10 cellular contexts compared by ENCODE assay signal in the genomic region with DNA sequence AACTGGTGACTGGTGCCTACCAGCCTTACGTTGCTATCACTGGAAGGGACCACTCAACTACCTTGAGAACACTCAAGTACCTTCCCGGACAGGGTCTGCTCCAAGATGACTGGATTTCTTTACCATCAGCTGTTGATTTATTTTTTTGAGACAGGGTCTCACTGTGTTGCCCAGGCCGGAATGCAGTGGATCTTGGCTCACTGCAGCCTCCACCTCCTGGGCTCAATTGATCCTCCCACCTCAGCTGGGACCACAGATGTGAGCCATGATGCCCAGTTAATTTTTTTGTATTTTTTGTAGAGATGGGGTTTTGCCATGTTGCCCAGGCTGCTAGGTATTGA. TPM values are rescaled to one million over a fixed set of nuclear protein-coding genes. Genes with fewer than 3 reads are reported as not detected.
A peak's percentile ranks its signal among the peaks of the same experiment; 100 is the strongest.
DNase-seq lines count a peak whose midpoint lies in the region; ATAC-seq and TF ChIP-seq lines count a peak whose summit lies in the region.
"Had no signal": no experiment of that assay in that cellular context is flagged by ENCODE, and none has a peak within 500 bp of the region (broad histone marks: within the 10 kb centered on the region; RNA-seq: fewer than 3 reads in every experiment).

No MANE protein-coding gene starts in this region.

- H3K4ac ChIP-seq in neuronal stem cell (ENCODE audit: low read length), result no peak overlapping the region

- no peak overlapping the region for H4K91ac ChIP-seq in neuronal stem cell (ENCODE audit: low read depth, low read length, poor library complexity)

- H3K4me1 ChIP-seq in cardiac muscle cell (ENCODE audit: low read depth), result peaks cover 16% of the 10 kb centered on the region
- H3K4me1 ChIP-seq in neuronal stem cell (ENCODE audit: control insufficient read depth in 2 of 2, insufficient read depth in 1 of 2, low read depth in 1 of 2, low read length in 2 of 2), result peaks cover 11 to 18% of the 10 kb centered on the region in 2 donors
- peaks cover 3% of the 10 kb centered on the region in 2 donors for H3K4me1 ChIP-seq in aorta (ENCODE audit: control insufficient read depth in 1 of 2, insufficient read depth in 2 of 2, low read length in 2 of 2)

- H3K4me3 Mint-ChIP-seq in effector memory CD8-positive, alpha-beta T cell, result no peak overlapping the region

- intact Hi-C loops in left ventricle myocardium superior (cut with micrococcal nuclease), result no loop called here
- intact Hi-C loops in aorta (cut with DNase I), result loop anchor here in 1 of 2 donors (2.0 kb wide), 2 partner anchors 15 to 45 kb away; a partner anchor contains a TSS

- H2BK15ac ChIP-seq in neuronal stem cell (ENCODE audit: low read length), result peak overlapping the region; percentile 38

- H4K8ac ChIP-seq in neuronal stem cell (ENCODE audit: low read depth, low read length), result no peak overlapping the region

- H2AK5ac ChIP-seq in neuronal stem cell (ENCODE audit: low read depth, low read length), result peak overlapping the region; percentile 15

- no peak overlapping the region for H3K4me3 ChIP-seq in cardiac muscle cell
- no peak overlapping the region for H3K4me3 ChIP-seq in neuronal stem cell (ENCODE audit: low read length in 2 of 2)
- no peak overlapping the region for H3K4me3 ChIP-seq in aorta (ENCODE audit: low read length in 2 of 2)

- H3K9me3 ChIP-seq in cardiac muscle cell (ENCODE audit: low read depth) (no peaks in the 10 kb centered on the region), neuronal stem cell (replicated peaks in 1 of 2; ENCODE audit: control insufficient read depth in 2 of 2, insufficient read depth in 1 of 2, low read depth in 1 of 2, low read length in 2 of 2) (peaks cover 0 to 2% of the 10 kb centered on the region in 2 donors), aorta (ENCODE audit: control insufficient read depth, low read length) (no peaks in the 10 kb centered on the region)
- H3K9me3 ChIP-seq: SJCRH30 had no signal

- no peak overlapping the region for H2AFZ ChIP-seq in neuronal stem cell (ENCODE audit: low read length)

- no peak overlapping the region for H3K4me2 ChIP-seq in neuronal stem cell (ENCODE audit: insufficient read depth, low read length, poor library complexity, severe bottlenecking)

- H3K36me3 ChIP-seq in cardiac muscle cell (peaks cover 2% of the 10 kb centered on the region), neuronal stem cell (replicated peaks in 1 of 2; ENCODE audit: control insufficient read depth in 2 of 2, insufficient read depth in 2 of 2, low read length in 2 of 2) (peaks cover 9 to 16% of the 10 kb centered on the region in 2 donors), aorta (ENCODE audit: control insufficient read depth in 1 of 2, insufficient read depth in 2 of 2, low read length in 1 of 2) (no peaks in the 10 kb centered on the region)

- peaks cover 8% of the 10 kb centered on the region for H3K36me3 Mint-ChIP-seq in effector memory CD8-positive, alpha-beta T cell (ENCODE audit: insufficient read depth)

- DNase-seq in cardiac muscle cell (ENCODE audit: low read depth in 1 of 2, low spot score in 1 of 2) (no peak), left ventricle myocardium superior (no peak), neuronal stem cell (ENCODE audit: low spot score) (no peak), aorta (no peak), putamen (ENCODE audit: low spot score) (no peak)
- no peak for DNase-seq in effector memory CD8-positive, alpha-beta T cell
- DNase-seq in NK-92 treated with Interleukin-12 subunit alpha and Interleukin-12 subunit beta, amount 100 ng/mL, for 24 hours (lab: John Stamatoyannopoulos, UW), result no peak

- H3K18ac ChIP-seq in neuronal stem cell (ENCODE audit: low read length), result no peak overlapping the region

- H3K9me3 Mint-ChIP-seq in effector memory CD8-positive, alpha-beta T cell, result no peaks in the 10 kb centered on the region

- H2BK120ac ChIP-seq in neuronal stem cell (ENCODE audit: low read depth, low read length), result no peak overlapping the region

- WGBS in neuronal stem cell (ENCODE audit: extremely low coverage in 2 of 2, insufficient read length in 2 of 2, insufficient replicate concordance in 1 of 2), 2 donors, result no CpG with 5 or more reads among the region's 3 CpGs
- 66 to 69% methylated on average over 3 of the region's 3 CpGs for WGBS in aorta, 2 donors

- H3K4me1 Mint-ChIP-seq in effector memory CD8-positive, alpha-beta T cell (ENCODE audit: low read depth in 2 of 2), result peaks cover 7 to 9% of the 10 kb centered on the region in 2 donors

- no peak overlapping the region for H2BK12ac ChIP-seq in neuronal stem cell (ENCODE audit: low read length)

- H3K27me3 Mint-ChIP-seq in effector memory CD8-positive, alpha-beta T cell, result peaks cover 0 to 3% of the 10 kb centered on the region in 2 donors

- no peak overlapping the region for H3K14ac ChIP-seq in neuronal stem cell (ENCODE audit: low read length)

- peak overlapping the region; percentile 98 for H3K27ac ChIP-seq in cardiac muscle cell
- peak overlapping the region; percentile 74 for H3K27ac ChIP-seq in neuronal stem cell (replicated peaks; ENCODE audit: low read length)
- peak overlapping the region; percentile 9 to 53 for H3K27ac ChIP-seq in aorta (ENCODE audit: low read depth in 1 of 2, low read length in 2 of 2)

- no peak overlapping the region for H2BK5ac ChIP-seq in neuronal stem cell (ENCODE audit: low read length)

- no peak overlapping the region for H3K23ac ChIP-seq in neuronal stem cell (ENCODE audit: low read depth, low read length, poor library complexity)

- no peak for TF ChIP-seq CTCF in cardiac muscle cell (IDR thresholded peaks at IDR 0.05; ENCODE audit: low read depth, low read length)

- peak overlapping the region; percentile 87 for H3K27ac Mint-ChIP-seq in effector memory CD8-positive, alpha-beta T cell

- no peak overlapping the region for H3K9ac ChIP-seq in neuronal stem cell (ENCODE audit: low read depth, low read length, poor library complexity)

- no peak for ATAC-seq in left ventricle myocardium superior
- ATAC-seq in effector memory CD8-positive, alpha-beta T cell (replicated peaks), result no peak
- peak; percentile 10 for ATAC-seq in aorta (ENCODE audit: low FRiP score)
- ATAC-seq in HG02973 (IDR thresholded peaks at IDR 0.05; ENCODE audit: unreplicated experiment), result no peak
- ATAC-seq: esophagus mucosa had no signal

- H3K79me1 ChIP-seq in neuronal stem cell (ENCODE audit: low read depth, low read length), result no peaks in the 10 kb centered on the region

- H3K27me3 ChIP-seq in cardiac muscle cell, result no peaks in the 10 kb centered on the region
- H3K27me3 ChIP-seq in neuronal stem cell (ENCODE audit: control insufficient read depth in 3 of 3, insufficient read depth in 3 of 3, low read depth in 1 of 3, low read length in 3 of 3), result no peaks in the 10 kb centered on the region
- H3K27me3 ChIP-seq in aorta (ENCODE audit: control insufficient read depth in 1 of 2, insufficient read depth in 2 of 2, low read length in 1 of 2), result no peaks in the 10 kb centered on the region
- H3K27me3 ChIP-seq: SJCRH30 had no signal

RNA-seq across cellular contexts. Expression of a gene that starts 45.2 kb away (rescaled TPM):
- 45.7 and 64.4 TPM in 2 replicates for total RNA-seq in cardiac muscle cell
- polyA plus RNA-seq in cardiac muscle cell, result 20.3 and 24.7 TPM in 2 replicates
- total RNA-seq in left ventricle myocardium superior, result 9.5 TPM
- 35.6 TPM for polyA plus RNA-seq in neuronal stem cell (2013, experiment 1 of 2)
- polyA plus RNA-seq in neuronal stem cell (2013, experiment 2 of 2), result 35.2 TPM
- 10 to 100 TPM; 50.5 to 70.6 TPM for total RNA-seq in aorta
- polyA plus RNA-seq in aorta, result 10 to 100 TPM; 10.0 to 20.3 TPM

RNA-seq across cellular contexts. Expression of a gene that starts 57.5 kb away (rescaled TPM):
- total RNA-seq in cardiac muscle cell (15.5 and 19.5 TPM in 2 replicates), left ventricle myocardium superior (9.7 TPM), aorta (10 to 100 TPM; 11.6 to 16.3 TPM)
- polyA plus RNA-seq in cardiac muscle cell (16.8 and 22.4 TPM in 2 replicates), aorta (1 to 10 TPM; 2.5 to 7.1 TPM)
- 9.1 TPM for polyA plus RNA-seq in neuronal stem cell (2013, experiment 1 of 2)
- 9.1 TPM for polyA plus RNA-seq in neuronal stem cell (2013, experiment 2 of 2)

Comparison
In these comparisons a context has a peak if more than half of its experiments do, and no peak if none do; other contexts are left out.
1. H3K27ac ChIP-seq: peak in every context shown above with its lines; median percentile 98 in cardiac muscle cell; 74 in neuronal stem cell; 31 in aorta.